In the genomic region with DNA sequence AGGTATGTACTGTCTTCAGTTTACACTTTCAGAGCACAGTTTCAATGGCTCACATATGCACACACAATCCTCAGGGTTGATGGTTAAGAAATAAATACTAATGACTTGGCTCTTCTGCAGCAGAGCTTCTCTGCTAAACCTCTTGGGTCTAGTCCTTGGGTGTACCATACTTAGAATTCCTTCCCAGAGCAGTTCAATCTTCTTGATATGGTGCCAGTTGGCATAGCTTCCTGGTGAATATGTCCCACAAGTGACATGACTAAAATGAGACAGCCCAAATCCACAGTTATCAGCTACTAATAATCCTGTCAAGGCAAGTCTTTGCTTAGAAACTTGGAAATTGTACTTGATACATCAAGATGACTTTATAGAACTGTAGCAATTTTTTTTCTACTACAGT, we compare ENCODE assay signal across 22 cellular contexts.
DNase-seq lines count a peak whose midpoint lies in the region; ATAC-seq and TF ChIP-seq lines count a peak whose summit lies in the region.
"Had no signal": no experiment of that assay in that cellular context is flagged by ENCODE, and none has a peak within 500 bp of the region (broad histone marks: within the 10 kb centered on the region; RNA-seq: fewer than 3 reads in every experiment).

No MANE protein-coding gene starts in this region.

- no peaks in the 10 kb centered on the region for H3K9me3 Mint-ChIP-seq in activated CD8-positive, alpha-beta T cell treated with anti-CD3 and anti-CD28 coated beads for 36 hours
- H3K9me3 Mint-ChIP-seq in osteocyte (ENCODE audit: unreplicated experiment): no peaks in the 10 kb centered on the region
- H3K9me3 Mint-ChIP-seq: activated CD4-positive, alpha-beta T cell treated with anti-CD3 and anti-CD28 coated beads, Interleukin-2, amount 10 ng/mL, durations not matched to agents 24 days and 14 days; activated naive CD4-positive, alpha-beta T cell treated with anti-CD3 and anti-CD28 coated beads, Interleukin-2, amount 10 ng/mL, durations not matched to agents 7 days and 5 days; CD8-positive, alpha-beta memory T cell had no signal

- CTCF ChIA-PET in activated CD8-positive, alpha-beta T cell treated with anti-CD3 and anti-CD28 coated beads for 36 hours (lab: Charles Lee): no interaction called here

- H3K27me3 Mint-ChIP-seq in activated CD8-positive, alpha-beta T cell treated with anti-CD3 and anti-CD28 coated beads for 36 hours: no peaks in the 10 kb centered on the region
- H3K27me3 Mint-ChIP-seq in osteocyte (ENCODE audit: unreplicated experiment): no peaks in the 10 kb centered on the region
- H3K27me3 Mint-ChIP-seq: activated CD4-positive, alpha-beta T cell treated with anti-CD3 and anti-CD28 coated beads, Interleukin-2, amount 10 ng/mL, durations not matched to agents 24 days and 14 days; activated naive CD4-positive, alpha-beta T cell treated with anti-CD3 and anti-CD28 coated beads, Interleukin-2, amount 10 ng/mL, durations not matched to agents 7 days and 5 days; CD8-positive, alpha-beta memory T cell; progenitor cell of endocrine pancreas; stimulated activated naive B cell treated with anti-CD40 and anti-IgM and Interleukin-4, amounts not matched to agents 10 μg/mL and 1 μg/mL and 100 μg/mL, for 72 hours had no signal

- no peak overlapping the region for H3K4me3 ChIP-seq in retinal pigment epithelial cell (ENCODE audit: low read length)
- H3K4me3 ChIP-seq: breast epithelium, lung, upper lobe of right lung had no signal

- no peak overlapping the region for H3K27ac Mint-ChIP-seq in activated CD8-positive, alpha-beta T cell treated with anti-CD3 and anti-CD28 coated beads for 36 hours
- H3K27ac Mint-ChIP-seq in osteocyte (ENCODE audit: unreplicated experiment): no peak overlapping the region
- H3K27ac Mint-ChIP-seq: activated CD4-positive, alpha-beta T cell treated with anti-CD3 and anti-CD28 coated beads, Interleukin-2, amount 10 ng/mL, durations not matched to agents 24 days and 14 days; activated naive CD4-positive, alpha-beta T cell treated with anti-CD3 and anti-CD28 coated beads, Interleukin-2, amount 10 ng/mL, durations not matched to agents 7 days and 5 days; CD8-positive, alpha-beta memory T cell; naive thymus-derived CD8-positive, alpha-beta T cell; progenitor cell of endocrine pancreas; stimulated activated naive B cell treated with anti-CD40 and anti-IgM and Interleukin-4, amounts not matched to agents 10 μg/mL and 1 μg/mL and 100 μg/mL, for 72 hours had no signal

- H3K36me3 Mint-ChIP-seq in activated CD8-positive, alpha-beta T cell treated with anti-CD3 and anti-CD28 coated beads for 36 hours (ENCODE audit: low read depth): no peaks in the 10 kb centered on the region
- no peaks in the 10 kb centered on the region for H3K36me3 Mint-ChIP-seq in osteocyte (ENCODE audit: unreplicated experiment)
- H3K36me3 Mint-ChIP-seq: activated naive CD4-positive, alpha-beta T cell treated with anti-CD3 and anti-CD28 coated beads, Interleukin-2, amount 10 ng/mL, durations not matched to agents 7 days and 5 days; CD8-positive, alpha-beta memory T cell; naive thymus-derived CD8-positive, alpha-beta T cell; stimulated activated naive B cell treated with anti-CD40 and anti-IgM and Interleukin-4, amounts not matched to agents 10 μg/mL and 1 μg/mL and 100 μg/mL, for 72 hours had no signal

- POLR2A ChIA-PET in activated CD8-positive, alpha-beta T cell treated with anti-CD3 and anti-CD28 coated beads for 36 hours (lab: Charles Lee): no interaction called here

- TF ChIP-seq CTCF in retinal pigment epithelial cell (conservative IDR thresholded peaks at IDR 0.05; ENCODE audit: low read depth, low read length): no peak
- no peak for TF ChIP-seq CTCF in activated CD8-positive, alpha-beta T cell treated with anti-CD3 and anti-CD28 coated beads for 36 hours (IDR thresholded peaks at IDR 0.05)
- no peak for TF ChIP-seq CTCF in osteocyte (IDR thresholded peaks at IDR 0.05)

- in situ Hi-C loops in KBM-7 (cut with MboI; ENCODE audit: low pct_unique_long_range_greater_than_20kb, low sequenced_read_pairs): no loop called here

- H3K4me1 Mint-ChIP-seq in activated CD8-positive, alpha-beta T cell treated with anti-CD3 and anti-CD28 coated beads for 36 hours (ENCODE audit: low read depth): no peaks in the 10 kb centered on the region
- H3K4me1 Mint-ChIP-seq in osteocyte (ENCODE audit: unreplicated experiment): no peaks in the 10 kb centered on the region
- H3K4me1 Mint-ChIP-seq: activated CD4-positive, alpha-beta T cell treated with anti-CD3 and anti-CD28 coated beads, Interleukin-2, amount 10 ng/mL, durations not matched to agents 24 days and 14 days; activated naive CD4-positive, alpha-beta T cell treated with anti-CD3 and anti-CD28 coated beads, Interleukin-2, amount 10 ng/mL, durations not matched to agents 7 days and 5 days; CD8-positive, alpha-beta memory T cell; naive thymus-derived CD8-positive, alpha-beta T cell; stimulated activated naive B cell treated with anti-CD40 and anti-IgM and Interleukin-4, amounts not matched to agents 10 μg/mL and 1 μg/mL and 100 μg/mL, for 72 hours had no signal

- peak; percentile 83 for DNase-seq in GM04504 (ENCODE audit: low read depth)
- DNase-seq in fibroblast of peridontal ligament (ENCODE audit: extremely low read depth): peak; percentile 31
- DNase-seq in retinal pigment epithelial cell (ENCODE audit: low read depth): peak; percentile 78
- DNase-seq in activated CD8-positive, alpha-beta T cell treated with anti-CD3 and anti-CD28 coated beads for 36 hours: no peak
- no peak for DNase-seq in KBM-7
- DNase-seq in osteocyte (ENCODE audit: extremely low spot score, unreplicated experiment): no peak
- no peak for DNase-seq in DMS53 (lab: John Stamatoyannopoulos, UW)
- DNase-seq: activated CD4-positive, alpha-beta T cell treated with anti-CD3 and anti-CD28 coated beads, Interleukin-2, amount 10 ng/mL, durations not matched to agents 24 days and 14 days; activated naive CD4-positive, alpha-beta T cell treated with anti-CD3 and anti-CD28 coated beads, Interleukin-2, amount 10 ng/mL, durations not matched to agents 7 days and 5 days; activated T-cell treated with anti-CD3 and anti-CD28 coated beads, Interleukin-2, amount 50 U/mL, for 1 hour; CD8-positive, alpha-beta memory T cell; GOT3; Karpas-422; naive thymus-derived CD8-positive, alpha-beta T cell; NCI-H187 treated with DMSO at 0.1 percent for 48 hours; NCI-H524; stimulated activated naive B cell treated with anti-CD40 and anti-IgM and Interleukin-4, amounts not matched to agents 10 μg/mL and 1 μg/mL and 100 μg/mL, for 72 hours; upper lobe of right lung had no signal

- no peak overlapping the region for H3K4me3 Mint-ChIP-seq in activated CD8-positive, alpha-beta T cell treated with anti-CD3 and anti-CD28 coated beads for 36 hours
- H3K4me3 Mint-ChIP-seq in osteocyte (ENCODE audit: unreplicated experiment): no peak overlapping the region
- H3K4me3 Mint-ChIP-seq: activated CD4-positive, alpha-beta T cell treated with anti-CD3 and anti-CD28 coated beads, Interleukin-2, amount 10 ng/mL, durations not matched to agents 24 days and 14 days; activated naive CD4-positive, alpha-beta T cell treated with anti-CD3 and anti-CD28 coated beads, Interleukin-2, amount 10 ng/mL, durations not matched to agents 7 days and 5 days; CD8-positive, alpha-beta memory T cell; naive thymus-derived CD8-positive, alpha-beta T cell; stimulated activated naive B cell treated with anti-CD40 and anti-IgM and Interleukin-4, amounts not matched to agents 10 μg/mL and 1 μg/mL and 100 μg/mL, for 72 hours had no signal

- intact Hi-C loops in activated CD8-positive, alpha-beta T cell treated with anti-CD3 and anti-CD28 coated beads for 36 hours (cut with micrococcal nuclease): no loop called here

- ATAC-seq in SK-N-SH treated with all-trans-retinoic acid at 6 μM for 48 hours: peak; percentile 50
- no peak for ATAC-seq in activated CD8-positive, alpha-beta T cell treated with anti-CD3 and anti-CD28 coated beads for 36 hours
- ATAC-seq: naive thymus-derived CD8-positive, alpha-beta T cell; stimulated activated naive B cell treated with anti-CD40 and anti-IgM and Interleukin-4, amounts not matched to agents 10 μg/mL and 1 μg/mL and 100 μg/mL, for 72 hours; upper lobe of right lung had no signal

TF ChIP-seq in SK-N-SH treated with all-trans-retinoic acid at 6 μM for 48 hours, 23 proteins besides CTCF, POLR2A, EP300 and RAD21:
- no peak for TF ChIP-seq OSR1 (CRISPR knock-in tag; IDR thresholded peaks at IDR 0.05)
- no peak for TF ChIP-seq ESRRG (CRISPR knock-in tag; IDR thresholded peaks at IDR 0.05)
- no peak for TF ChIP-seq TOX (CRISPR knock-in tag; IDR thresholded peaks at IDR 0.05; ENCODE audit: borderline replicate concordance)
- no peak for TF ChIP-seq ZNF565 (CRISPR knock-in tag; conservative IDR thresholded peaks at IDR 0.05; ENCODE audit: low read depth)
- TF ChIP-seq CSDC2 (CRISPR knock-in tag; IDR thresholded peaks at IDR 0.05): no peak
- TF ChIP-seq, protein P1, sequence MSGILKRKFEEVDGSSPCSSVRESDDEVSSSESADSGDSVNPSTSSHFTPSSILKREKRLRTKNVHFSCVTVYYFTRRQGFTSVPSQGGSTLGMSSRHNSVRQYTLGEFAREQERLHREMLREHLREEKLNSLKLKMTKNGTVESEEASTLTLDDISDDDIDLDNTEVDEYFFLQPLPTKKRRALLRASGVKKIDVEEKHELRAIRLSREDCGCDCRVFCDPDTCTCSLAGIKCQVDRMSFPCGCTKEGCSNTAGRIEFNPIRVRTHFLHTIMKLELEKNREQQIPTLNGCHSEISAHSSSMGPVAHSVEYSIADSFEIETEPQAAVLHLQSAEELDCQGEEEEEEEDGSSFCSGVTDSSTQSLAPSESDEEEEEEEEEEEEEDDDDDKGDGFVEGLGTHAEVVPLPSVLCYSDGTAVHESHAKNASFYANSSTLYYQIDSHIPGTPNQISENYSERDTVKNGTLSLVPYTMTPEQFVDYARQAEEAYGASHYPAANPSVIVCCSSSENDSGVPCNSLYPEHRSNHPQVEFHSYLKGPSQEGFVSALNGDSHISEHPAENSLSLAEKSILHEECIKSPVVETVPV (CRISPR knock-in tag; IDR thresholded peaks at IDR 0.05): no peak

Comparison
In these comparisons a context has a peak if more than half of its experiments do, and no peak if none do; other contexts are left out.
1. DNase-seq: peak in GM04504 (single experiment), fibroblast of peridontal ligament (single experiment) and retinal pigment epithelial cell (single experiment); none in activated CD8-positive, alpha-beta T cell treated with anti-CD3 and anti-CD28 coated beads for 36 hours (single experiment), KBM-7 (single experiment), osteocyte (single experiment) and DMS53 (single experiment).